ENCODE assay signal across 22 cellular contexts in genomic region chr3:62370112-62371031, GRCh38. TPM values are rescaled to one million over a fixed set of nuclear protein-coding genes. Genes with fewer than 3 reads are reported as not detected.
DNase-seq lines count a peak whose midpoint lies in the region; ATAC-seq and TF ChIP-seq lines count a peak whose summit lies in the region.
"Had no signal": no experiment of that assay in that cellular context is flagged by ENCODE, and none has a peak within 500 bp of the region (broad histone marks: within the 10 kb centered on the region; RNA-seq: fewer than 3 reads in every experiment).

No MANE protein-coding gene starts in this region.

- POLR2A ChIA-PET in activated CD4-positive, alpha-beta T cell treated with anti-CD3 and anti-CD28 coated beads, Interleukin-2, amount 10 ng/mL, durations not matched to agents 7 days and 5 days (lab: Charles Lee): no interaction called here

- CTCF ChIA-PET in activated CD4-positive, alpha-beta T cell treated with anti-CD3 and anti-CD28 coated beads, Interleukin-2, amount 10 ng/mL, durations not matched to agents 7 days and 5 days (lab: Charles Lee): interaction anchor here (1.7 kb wide), 1 partner anchor 11 kb away, joined by 4 read pairs; no protein-coding TSS in a partner anchor

- H3K36me3 Mint-ChIP-seq in activated CD4-positive, alpha-beta T cell treated with anti-CD3 and anti-CD28 coated beads, Interleukin-2, amount 10 ng/mL, durations not matched to agents 7 days and 5 days (ENCODE audit: low read depth): peaks cover 3% of the 10 kb centered on the region
- H3K36me3 Mint-ChIP-seq in endothelial cell (ENCODE audit: low read depth, unreplicated experiment) (no peaks in the 10 kb centered on the region), neural progenitor cell (peaks cover 11% of the 10 kb centered on the region)

- no peak for DNase-seq in activated CD4-positive, alpha-beta T cell treated with anti-CD3 and anti-CD28 coated beads, Interleukin-2, amount 10 ng/mL, durations not matched to agents 7 days and 5 days
- no peak for DNase-seq in activated CD4-positive, alpha-beta T cell treated with anti-CD3 and anti-CD28 coated beads for 1 hour
- DNase-seq in endothelial cell (ENCODE audit: low spot score) (peak; percentile 43), neural progenitor cell (ENCODE audit: low spot score) (peak; percentile 86), NCI-H524 (lab: John Stamatoyannopoulos, UW) (no peak), DMS 273 (lab: John Stamatoyannopoulos, UW; ENCODE audit: unreplicated experiment) (no peak)
- DNase-seq: mesenchymal stem cell; naive thymus-derived CD4-positive, alpha-beta T cell; NCI-H1417 treated with DMSO at 0.1 percent for 48 hours; NCI-H2171; NCI-H774; PC-3; SIG-M5; stimulated activated CD8-positive, alpha-beta memory T cell treated with anti-CD3 and anti-CD28 coated beads, Interleukin-4, amount 100 ng/mL, for 48 hours; T-helper 17 cell; uterus had no signal

- peak overlapping the region; percentile 50 for H3K27ac Mint-ChIP-seq in activated CD4-positive, alpha-beta T cell treated with anti-CD3 and anti-CD28 coated beads, Interleukin-2, amount 10 ng/mL, durations not matched to agents 7 days and 5 days
- H3K27ac Mint-ChIP-seq in endothelial cell (ENCODE audit: unreplicated experiment): no peak overlapping the region
- peak overlapping the region; percentile 41 for H3K27ac Mint-ChIP-seq in neural progenitor cell
- H3K27ac Mint-ChIP-seq: T-helper 17 cell had no signal

- no peak overlapping the region for H2AFZ ChIP-seq in neural progenitor cell (replicated peaks)

- H3K9me3 ChIP-seq in neural progenitor cell (ENCODE audit: low read depth): no peaks in the 10 kb centered on the region
- H3K9me3 ChIP-seq: ascending aorta, prostate gland, uterus had no signal

- H3K4me1 ChIP-seq in neural progenitor cell: peaks cover 75% of the 10 kb centered on the region

- H3K79me2 ChIP-seq in neural progenitor cell (ENCODE audit: low read depth): no peaks in the 10 kb centered on the region

- no peaks in the 10 kb centered on the region for H3K4me1 Mint-ChIP-seq in activated CD4-positive, alpha-beta T cell treated with anti-CD3 and anti-CD28 coated beads, Interleukin-2, amount 10 ng/mL, durations not matched to agents 7 days and 5 days
- H3K4me1 Mint-ChIP-seq in endothelial cell (ENCODE audit: unreplicated experiment) (peaks cover 49% of the 10 kb centered on the region), neural progenitor cell (peaks cover 69% of the 10 kb centered on the region)
- H3K4me1 Mint-ChIP-seq: T-helper 17 cell had no signal

- peaks cover 97% of the 10 kb centered on the region for H3K27me3 ChIP-seq in neural progenitor cell

- ATAC-seq in SK-N-SH treated with all-trans-retinoic acid at 6 μM for 48 hours: peak; percentile 39
- no peak for ATAC-seq in HG02885 (IDR thresholded peaks at IDR 0.05; ENCODE audit: poor library complexity, unreplicated experiment)
- ATAC-seq: naive thymus-derived CD4-positive, alpha-beta T cell; PC-3; T-helper 17 cell had no signal

- peaks cover 91% of the 10 kb centered on the region for H3K27me3 Mint-ChIP-seq in activated CD4-positive, alpha-beta T cell treated with anti-CD3 and anti-CD28 coated beads, Interleukin-2, amount 10 ng/mL, durations not matched to agents 7 days and 5 days
- H3K27me3 Mint-ChIP-seq in endothelial cell (ENCODE audit: unreplicated experiment): peaks cover 31% of the 10 kb centered on the region
- H3K27me3 Mint-ChIP-seq in neural progenitor cell (ENCODE audit: insufficient read depth, low read depth): peaks cover 88% of the 10 kb centered on the region

- peaks cover 91% of the 10 kb centered on the region for H4K20me1 ChIP-seq in neural progenitor cell (ENCODE audit: low read depth)

- H3K9ac ChIP-seq in neural progenitor cell: no peak overlapping the region

- H3K9me3 Mint-ChIP-seq in activated CD4-positive, alpha-beta T cell treated with anti-CD3 and anti-CD28 coated beads, Interleukin-2, amount 10 ng/mL, durations not matched to agents 7 days and 5 days: peaks cover 3% of the 10 kb centered on the region
- H3K9me3 Mint-ChIP-seq in endothelial cell (ENCODE audit: unreplicated experiment) (no peaks in the 10 kb centered on the region), neural progenitor cell (peaks cover 4% of the 10 kb centered on the region)

- H3K4me3 ChIP-seq in neural progenitor cell: peak overlapping the region; percentile 46
- H3K4me3 ChIP-seq: ascending aorta, prostate gland, smooth muscle cell, uterus had no signal

- peak overlapping the region; percentile 41 for H3K4me3 Mint-ChIP-seq in activated CD4-positive, alpha-beta T cell treated with anti-CD3 and anti-CD28 coated beads, Interleukin-2, amount 10 ng/mL, durations not matched to agents 7 days and 5 days
- H3K4me3 Mint-ChIP-seq in endothelial cell (ENCODE audit: unreplicated experiment) (peak overlapping the region; percentile 7), neural progenitor cell (peak overlapping the region; percentile 90)
- H3K4me3 Mint-ChIP-seq: T-helper 17 cell had no signal

- H3F3A ChIP-seq in neural progenitor cell (ENCODE audit: low read depth): peaks cover 84% of the 10 kb centered on the region

- H3K4me2 ChIP-seq in neural progenitor cell: peak overlapping the region; percentile 81
- H3K4me2 ChIP-seq: smooth muscle cell had no signal

- TF ChIP-seq CTCF in endothelial cell (IDR thresholded peaks at IDR 0.05; ENCODE audit: unreplicated experiment): no peak
- TF ChIP-seq CTCF in neural progenitor cell (IDR thresholded peaks at IDR 0.05): no peak

- H3K36me3 ChIP-seq in neural progenitor cell: no peaks in the 10 kb centered on the region
- H3K36me3 ChIP-seq: ascending aorta, prostate gland, uterus had no signal

- H3K27ac ChIP-seq in neural progenitor cell: no peak overlapping the region
- H3K27ac ChIP-seq: ascending aorta, prostate gland, uterus had no signal

TF ChIP-seq in SK-N-SH treated with all-trans-retinoic acid at 6 μM for 48 hours, 23 proteins besides CTCF, POLR2A, EP300 and RAD21 (continues in another document):
- TF ChIP-seq PATZ1 (CRISPR knock-in tag; IDR thresholded peaks at IDR 0.05; ENCODE audit: borderline replicate concordance) (no peak), ZNF565 (CRISPR knock-in tag; conservative IDR thresholded peaks at IDR 0.05; ENCODE audit: low read depth) (no peak), TOX (CRISPR knock-in tag; IDR thresholded peaks at IDR 0.05; ENCODE audit: borderline replicate concordance) (no peak), CSDC2 (CRISPR knock-in tag; IDR thresholded peaks at IDR 0.05) (no peak), ZC3H10 (CRISPR knock-in tag; IDR thresholded peaks at IDR 0.05) (no peak), TCF4 (CRISPR knock-in tag; IDR thresholded peaks at IDR 0.05; ENCODE audit: borderline replicate concordance) (no peak), POU6F1 (CRISPR knock-in tag; IDR thresholded peaks at IDR 0.05; ENCODE audit: borderline replicate concordance, low read depth) (no peak), ZNF70 (CRISPR knock-in tag; IDR thresholded peaks at IDR 0.05) (no peak)

RNA-seq across cellular contexts. Expression of gene FEZF2, which starts 3.0 kb away (rescaled TPM):
- not detected for total RNA-seq in activated CD4-positive, alpha-beta T cell treated with anti-CD3 and anti-CD28 coated beads, Interleukin-2, amount 10 ng/mL, durations not matched to agents 7 days and 5 days
- total RNA-seq in endothelial cell (ENCODE audit: unreplicated experiment) (not detected), neural progenitor cell (ENCODE audit: low replicate concordance) (7.6 and 9.1 TPM in 2 replicates)
- total RNA-seq: ascending aorta; fibroblast of villous mesenchyme; naive thymus-derived CD4-positive, alpha-beta T cell; PC-3; smooth muscle cell; T-helper 17 cell; uterus had no signal

Comparison
In these comparisons a context has a peak if more than half of its experiments do, and no peak if none do; other contexts are left out.
1. DNase-seq: peak in endothelial cell (single experiment) and neural progenitor cell (single experiment); none in activated CD4-positive, alpha-beta T cell treated with anti-CD3 and anti-CD28 coated beads, Interleukin-2, amount 10 ng/mL, durations not matched to agents 7 days and 5 days (single experiment), activated CD4-positive, alpha-beta T cell treated with anti-CD3 and anti-CD28 coated beads for 1 hour (single experiment), NCI-H524 (0 of 2) and DMS 273 (single experiment).
2. H3K4me3 Mint-ChIP-seq: peak in every context shown above with its lines; median percentile 90 in neural progenitor cell; 41 in activated CD4-positive, alpha-beta T cell treated with anti-CD3 and anti-CD28 coated beads, Interleukin-2, amount 10 ng/mL, durations not matched to agents 7 days and 5 days; 7 in endothelial cell.